Comparison of ENCODE assay signal across 8 cellular contexts in the genomic region with DNA sequence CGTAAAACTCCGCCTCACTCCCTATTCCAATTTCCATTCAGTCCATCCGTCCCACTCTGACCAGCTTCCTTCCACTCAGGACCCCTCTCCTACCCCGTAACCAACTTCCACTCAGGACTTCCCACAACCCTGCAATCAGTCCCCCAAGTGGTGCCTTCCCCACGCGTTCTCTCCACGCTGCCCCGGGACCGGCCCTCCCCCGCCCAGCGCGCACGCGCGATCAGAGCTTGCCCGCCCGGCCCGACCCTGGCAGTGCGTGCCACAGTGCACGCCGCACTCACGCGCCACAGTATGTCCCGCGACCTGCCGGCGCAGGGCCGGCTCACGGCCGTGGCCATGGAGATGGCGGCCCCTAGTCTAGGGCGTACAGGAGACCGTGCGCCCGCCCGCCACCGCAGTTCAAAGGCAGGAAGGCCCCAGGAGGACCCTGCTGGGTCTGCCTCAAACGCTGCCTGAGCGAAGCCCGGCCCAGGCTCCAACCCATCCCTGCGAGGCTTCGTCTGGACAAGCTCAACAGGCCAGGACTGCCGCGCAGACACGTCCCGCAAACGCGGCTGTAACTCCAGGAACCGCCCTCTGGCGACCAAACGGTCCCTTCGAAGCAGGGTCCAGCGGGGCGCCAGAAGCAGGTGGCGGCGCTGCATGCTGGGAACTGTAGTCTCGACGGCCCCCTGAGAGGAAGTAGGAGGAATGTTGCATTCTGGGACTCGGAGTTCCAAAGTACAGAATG. TPM values are rescaled to one million over a fixed set of nuclear protein-coding genes. Genes with fewer than 3 reads are reported as not detected.
DNase-seq lines count a peak whose midpoint lies in the region; FAIRE-seq and TF ChIP-seq lines count a peak whose summit lies in the region.

Gene NDC1 (minus strand): TSS at position 373 of the 730 bp plus-strand sequence. CDS start 35 bp downstream, at position 338.

- DNase-seq in GM04503 (ENCODE audit: low read depth) (peak; percentile 86), HFFc6 (peak; percentile 94), NB4 (ENCODE audit: low read depth) (peak; percentile 97), SK-N-MC (ENCODE audit: low read depth, low spot score) (peak; percentile 91), frontal cortex (ENCODE audit: low spot score in 2 of 2) (peak; percentile 84 to 86), superior temporal gyrus (ENCODE audit: extremely low spot score) (peak; percentile 99)
- peak; percentile 94 for DNase-seq in activated naive CD4-positive, alpha-beta T cell treated with anti-CD3 and anti-CD28 coated beads, Interleukin-2, amount 10 ng/mL, durations not matched to agents 7 days and 5 days

- H3K9me3 Mint-ChIP-seq in HFFc6: peaks cover 20% of the 10 kb centered on the region
- peaks cover 8% of the 10 kb centered on the region for H3K9me3 Mint-ChIP-seq in activated naive CD4-positive, alpha-beta T cell treated with anti-CD3 and anti-CD28 coated beads, Interleukin-2, amount 10 ng/mL, durations not matched to agents 7 days and 5 days

- peaks cover 31% of the 10 kb centered on the region for H3K4me1 Mint-ChIP-seq in HFFc6 (ENCODE audit: low read depth)
- H3K4me1 Mint-ChIP-seq in activated naive CD4-positive, alpha-beta T cell treated with anti-CD3 and anti-CD28 coated beads, Interleukin-2, amount 10 ng/mL, durations not matched to agents 7 days and 5 days: peaks cover 31% of the 10 kb centered on the region

- H3K27me3 ChIP-seq in neutrophil: no peaks in the 10 kb centered on the region

- CTCF ChIA-PET in activated naive CD4-positive, alpha-beta T cell treated with anti-CD3 and anti-CD28 coated beads, Interleukin-2, amount 10 ng/mL, durations not matched to agents 7 days and 5 days (lab: Charles Lee): interaction anchor here (0.5 kb wide), 1 partner anchor 121 kb away, joined by 3 read pairs; no protein-coding TSS in a partner anchor

- peak within 1 kb of the TSS; percentile 93 for H3K4me3 Mint-ChIP-seq in HFFc6
- H3K4me3 Mint-ChIP-seq in activated naive CD4-positive, alpha-beta T cell treated with anti-CD3 and anti-CD28 coated beads, Interleukin-2, amount 10 ng/mL, durations not matched to agents 7 days and 5 days: peak within 1 kb of the TSS; percentile 98

- peaks cover 18% of the 10 kb centered on the region for H3K36me3 ChIP-seq in SK-N-MC (ENCODE audit: insufficient read depth, low read length)
- no peaks in the 10 kb centered on the region for H3K36me3 ChIP-seq in neutrophil

- TF ChIP-seq CTCF in HFFc6 (IDR thresholded peaks at IDR 0.05): peak; percentile 63
- TF ChIP-seq CTCF in NB4 (IDR thresholded peaks at IDR 0.05; ENCODE audit: low read depth, low read length): no peak
- peak; percentile 44 for TF ChIP-seq CTCF in neutrophil (IDR thresholded peaks at IDR 0.05)

- peaks cover 3% of the 10 kb centered on the region for H3K27me3 Mint-ChIP-seq in HFFc6 (ENCODE audit: insufficient read depth)
- peaks cover 10% of the 10 kb centered on the region for H3K27me3 Mint-ChIP-seq in activated naive CD4-positive, alpha-beta T cell treated with anti-CD3 and anti-CD28 coated beads, Interleukin-2, amount 10 ng/mL, durations not matched to agents 7 days and 5 days

- H3K27ac ChIP-seq in SK-N-MC (peak within 1 kb of the TSS; percentile 97), neutrophil (peak within 1 kb of the TSS; percentile 97)

- peak; percentile 43 for TF ChIP-seq POLR2A in NB4 (IDR thresholded peaks at IDR 0.05; ENCODE audit: extremely low read depth, insufficient read length)

- H3K4me1 ChIP-seq in neutrophil (ENCODE audit: control insufficient read depth in 1 of 2, insufficient read depth in 1 of 2, low read depth in 1 of 2, low read length in 1 of 2): peaks cover 17 to 19% of the 10 kb centered on the region in 2 experiments

- H3K9me3 ChIP-seq in SK-N-MC (ENCODE audit: low read depth, low read length) (no peaks in the 10 kb centered on the region), neutrophil (no peaks in the 10 kb centered on the region)

- FAIRE-seq in frontal cortex (lab: Jason Lieb, UNC): no peak

- peak within 1 kb of the TSS; percentile 96 for H3K9ac ChIP-seq in SK-N-MC (ENCODE audit: insufficient read length)

- peak within 1 kb of the TSS; percentile 100 for H3K4me3 ChIP-seq in NB4 (ENCODE audit: low read depth, low read length)
- H3K4me3 ChIP-seq in SK-N-MC: peak within 1 kb of the TSS; percentile 91
- H3K4me3 ChIP-seq in neutrophil (ENCODE audit: low read depth in 1 of 2, low read length in 1 of 2): peak within 1 kb of the TSS; percentile 75 to 99

- H3K36me3 Mint-ChIP-seq in HFFc6 (ENCODE audit: low read depth): peaks cover 11% of the 10 kb centered on the region; the same call in 1 of the 2 replicates
- peaks cover 9% of the 10 kb centered on the region for H3K36me3 Mint-ChIP-seq in activated naive CD4-positive, alpha-beta T cell treated with anti-CD3 and anti-CD28 coated beads, Interleukin-2, amount 10 ng/mL, durations not matched to agents 7 days and 5 days

- peak within 1 kb of the TSS; percentile 96 for H3K27ac Mint-ChIP-seq in HFFc6
- H3K27ac Mint-ChIP-seq in activated naive CD4-positive, alpha-beta T cell treated with anti-CD3 and anti-CD28 coated beads, Interleukin-2, amount 10 ng/mL, durations not matched to agents 7 days and 5 days: peak within 1 kb of the TSS; percentile 98

RNA-seq across cellular contexts. Expression of gene NDC1, which starts in this region (rescaled TPM):
- 10 to 100 TPM; 15.3 to 27.2 (median 22.7) TPM for total RNA-seq in HFFc6 (2021; fragmentation: NEBNext Ultra II Directional; extraction: Animal tissue kit (Norgen Biotek cat#: 25700))
- total RNA-seq in frontal cortex: 40.8 TPM

Comparison
In these comparisons a context has a peak if more than half of its experiments do, and no peak if none do; other contexts are left out.
1. Peak in every context shown above with its lines: DNase-seq, H3K4me3 ChIP-seq and H3K27ac ChIP-seq.